In the genomic region with DNA sequence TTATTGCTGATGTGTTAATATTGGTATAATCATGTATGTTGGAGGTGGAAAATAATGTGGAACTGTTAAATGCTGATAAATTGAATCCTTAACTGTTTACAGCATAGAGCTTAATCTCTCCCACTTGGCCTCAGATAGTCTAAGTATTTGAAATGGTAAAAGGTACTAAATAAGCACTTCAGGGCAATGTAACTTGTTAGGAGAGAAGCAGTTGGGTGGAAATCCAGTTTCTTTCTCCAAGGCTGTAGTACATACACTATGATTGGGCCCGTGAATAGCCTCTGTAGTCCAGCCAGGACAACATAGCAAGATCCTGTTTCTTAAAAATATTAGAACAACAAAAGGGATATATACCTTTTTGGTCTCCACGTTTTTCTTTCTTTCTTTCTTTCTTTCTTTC, we compare ENCODE assay signal across 25 cellular contexts.
"Had no signal": no experiment of that assay in that cellular context is flagged by ENCODE, and none has a peak within 500 bp of the region (broad histone marks: within the 10 kb centered on the region; RNA-seq: fewer than 3 reads in every experiment).

No MANE protein-coding gene starts in this region.

- ATAC-seq: natural killer cell; psoas muscle; right cardiac atrium; right lobe of liver; stimulated activated effector memory CD8-positive, alpha-beta T cell treated with anti-CD3 and anti-CD28 coated beads, Interleukin-12 subunit alpha, Interleukin-12 subunit beta, amount 100 ng/mL, for 72 hours; stimulated activated naive B cell treated with anti-CD40 and anti-IgM and Interleukin-4, amounts not matched to agents 10 μg/mL and 1 μg/mL and 100 μg/mL, for 72 hours had no signal

- H3K4me2 ChIP-seq: neural progenitor cell had no signal

- H3K27ac ChIP-seq: neural progenitor cell, ovary, parathyroid adenoma, psoas muscle, right lobe of liver, sigmoid colon, stomach, thoracic aorta, thyroid gland, tibial nerve, uterus had no signal

- DNase-seq: natural killer cell; occipital lobe; ovary; posterior cingulate gyrus; psoas muscle; right cardiac atrium; right lobe of liver; sigmoid colon; small intestine; stimulated activated CD4-positive, alpha-beta T cell treated with anti-CD3 and anti-CD28 coated beads, Interleukin-15, amount 100 ng/mL, for 24 hours; stimulated activated CD4-positive, alpha-beta T cell treated with anti-CD3 and anti-CD28 coated beads, Interleukin-2, amount 100 ng/mL, for 24 hours; stimulated activated CD4-positive, alpha-beta T cell treated with anti-CD3 and anti-CD28 coated beads, Interleukin-2, amount 100 ng/mL, for 48 hours; stimulated activated CD4-positive, alpha-beta T cell treated with anti-CD3 and anti-CD28 coated beads, Interleukin-4, amount 100 ng/mL, for 24 hours; stimulated activated naive B cell treated with anti-CD40 and anti-IgM and Interleukin-4, amounts not matched to agents 10 μg/mL and 1 μg/mL and 100 μg/mL, for 72 hours; stimulated activated naive CD4-positive, alpha-beta T cell treated with Interleukin-2 at 50 U/mL for 16 hours; stomach; thyroid gland; trophoblast cell; upper lobe of left lung; uterus had no signal

- H3K9me3 ChIP-seq: ovary, psoas muscle, right lobe of liver, sigmoid colon, stomach, thoracic aorta, thyroid gland, tibial nerve, upper lobe of left lung, uterus had no signal

- H3K36me3 ChIP-seq: ovary, uterus had no signal

- H3K79me2 ChIP-seq: parathyroid adenoma had no signal

- H3K4me3 ChIP-seq: neural progenitor cell, ovary, psoas muscle, right lobe of liver, sigmoid colon, stomach, thoracic aorta, thyroid gland, tibial nerve, upper lobe of left lung, uterus had no signal

- H3K9ac ChIP-seq: neural progenitor cell, parathyroid adenoma had no signal

- H3K27me3 ChIP-seq: neural progenitor cell, ovary, right lobe of liver, sigmoid colon, stomach, thyroid gland, tibial nerve, upper lobe of left lung, uterus had no signal

- H2AFZ ChIP-seq: neural progenitor cell, parathyroid adenoma had no signal

- H3K4me1 ChIP-seq: neural progenitor cell, parathyroid adenoma, psoas muscle, thyroid gland, upper lobe of left lung, uterus had no signal
